ENCODE assay signal across 10 cellular contexts in genomic region chr14:34692898-34693227, GRCh38. TPM values are rescaled to one million over a fixed set of nuclear protein-coding genes. Genes with fewer than 3 reads are reported as not detected.
A peak's percentile ranks its signal among the peaks of the same experiment; 100 is the strongest.
DNase-seq lines count a peak whose midpoint lies in the region; ATAC-seq and TF ChIP-seq lines count a peak whose summit lies in the region.
"Had no signal": no experiment of that assay in that cellular context is flagged by ENCODE, and none has a peak within 500 bp of the region (broad histone marks: within the 10 kb centered on the region; RNA-seq: fewer than 3 reads in every experiment).

No MANE protein-coding gene starts in this region.

- H3K27ac Mint-ChIP-seq in CD4-positive, alpha-beta memory T cell, result peak overlapping the region in 3 of 7 donors; percentile 2 to 66 (median 44)
- H3K27ac Mint-ChIP-seq in T-helper 17 cell, result no peak overlapping the region

- no peaks in the 10 kb centered on the region for H3K9me3 Mint-ChIP-seq in CD4-positive, alpha-beta memory T cell

- H3K27ac ChIP-seq in CD4-positive, alpha-beta memory T cell (ENCODE audit: low read depth, low read length), result no peak overlapping the region
- no peak overlapping the region for H3K27ac ChIP-seq in prostate gland

- no peak overlapping the region for H3K4me3 ChIP-seq in CD4-positive, alpha-beta memory T cell (ENCODE audit: low read length in 2 of 2)
- H3K4me3 ChIP-seq in fibroblast of the aortic adventitia (ENCODE audit: low read depth, low read length) (peak overlapping the region; percentile 36), prostate gland (peak overlapping the region; percentile 12 to 18)

- WGBS in prostate gland, result 69% methylated on average over 2 of the region's 2 CpGs

- H3K36me3 Mint-ChIP-seq in CD4-positive, alpha-beta memory T cell, result no peaks in the 10 kb centered on the region
- H3K36me3 Mint-ChIP-seq in T-helper 17 cell (ENCODE audit: low read depth), result no peaks in the 10 kb centered on the region

- CTCF ChIA-PET in CD4-positive, alpha-beta memory T cell (lab: Charles Lee; ENCODE audit: partially characterized antibody), result interaction anchor here (1.1 to 4.0 kb wide), 2 partner anchors 11 to 20 kb away, joined by 3 to 17 read pairs; no protein-coding TSS in a partner anchor

- intact Hi-C loops in CD4-positive, alpha-beta memory T cell (cut with micrococcal nuclease), result no loop called here
- intact Hi-C loops in prostate gland (cut with DNase I), result loop anchor here (10.0 kb wide), 2 partner anchors 58 to 432 kb away; partner anchors contain the start of genes PPP2R3C, PRORP and SNX6

- POLR2A ChIA-PET in CD4-positive, alpha-beta memory T cell (lab: Charles Lee; ENCODE audit: partially characterized antibody), result no interaction called here

- H3K4me1 Mint-ChIP-seq in CD4-positive, alpha-beta memory T cell, result peaks cover 6 to 15% (median 8%) of the 10 kb centered on the region in 4 donors
- peaks cover 9% of the 10 kb centered on the region for H3K4me1 Mint-ChIP-seq in T-helper 17 cell

- no peaks in the 10 kb centered on the region for H3K27me3 Mint-ChIP-seq in CD4-positive, alpha-beta memory T cell
- no peaks in the 10 kb centered on the region for H3K27me3 Mint-ChIP-seq in T-helper 17 cell

- TF ChIP-seq CTCF in fibroblast of the aortic adventitia (IDR thresholded peaks at IDR 0.05; ENCODE audit: insufficient read depth, low read length) (no peak), prostate gland (IDR thresholded peaks at IDR 0.05) (no peak)

- H3K27me3 ChIP-seq in CD4-positive, alpha-beta memory T cell (ENCODE audit: insufficient read depth, low read length), result no peaks in the 10 kb centered on the region
- H3K27me3 ChIP-seq in prostate gland (replicated peaks; ENCODE audit: insufficient read depth), result no peaks in the 10 kb centered on the region

- H3K9me3 ChIP-seq in CD4-positive, alpha-beta memory T cell (ENCODE audit: control insufficient read depth in 1 of 2, low read length in 2 of 2), result no peaks in the 10 kb centered on the region
- H3K9me3 ChIP-seq in T-helper 17 cell (ENCODE audit: control insufficient read depth, low read length, poor library complexity, severe bottlenecking), result no peaks in the 10 kb centered on the region
- no peaks in the 10 kb centered on the region for H3K9me3 ChIP-seq in prostate gland

- no peak for ATAC-seq in T-helper 17 cell

- peaks cover 7% of the 10 kb centered on the region for H3K4me1 ChIP-seq in CD4-positive, alpha-beta memory T cell (ENCODE audit: insufficient read depth, low read length)
- no peaks in the 10 kb centered on the region for H3K4me1 ChIP-seq in prostate gland (replicated peaks)

- DNase-seq in CD4-positive, alpha-beta memory T cell, result no peak
- DNase-seq in T-helper 17 cell (no peak), fibroblast of the aortic adventitia (ENCODE audit: low read depth) (no peak), prostate gland (ENCODE audit: low spot score) (no peak), medulla oblongata (ENCODE audit: extremely low spot score) (no peak), NCI-H226 (no peak), NOMO-1 treated with dmso at 0.1 percent for 144 hours (lab: John Stamatoyannopoulos, UW; ENCODE audit: unreplicated experiment) (no peak)
- DNase-seq in stimulated activated CD4-positive, alpha-beta T cell treated with anti-CD3 and anti-CD28 coated beads, Interleukin-15, amount 100 ng/mL, for 24 hours, result no peak
- DNase-seq: activated effector memory CD4-positive, alpha-beta T cell treated with Interleukin-2 at 50 U/mL for 16 hours; NCI-H526 had no signal

- H3K4me3 Mint-ChIP-seq in CD4-positive, alpha-beta memory T cell, result peak overlapping the region in 6 of 8 donors; percentile 13 to 81 (median 42)
- H3K4me3 Mint-ChIP-seq in T-helper 17 cell, result peak overlapping the region; percentile 75

- H3K36me3 ChIP-seq in CD4-positive, alpha-beta memory T cell (ENCODE audit: insufficient read depth, low read length), result no peaks in the 10 kb centered on the region
- H3K36me3 ChIP-seq in prostate gland, result no peaks in the 10 kb centered on the region

- TF ChIP-seq POLR2A in prostate gland (IDR thresholded peaks at IDR 0.05), result no peak

RNA-seq across cellular contexts. Expression of gene CFL2, which starts 21.5 kb away (rescaled TPM):
- 10 to 100 TPM; 12.3 to 12.6 TPM for total RNA-seq in CD4-positive, alpha-beta memory T cell
- 10 to 100 TPM; 10.4 to 14.2 TPM for polyA plus RNA-seq in CD4-positive, alpha-beta memory T cell
- total RNA-seq in T-helper 17 cell, result 10 to 100 TPM; 41.8 to 44.9 TPM
- total RNA-seq in fibroblast of the aortic adventitia (ENCODE audit: low replicate concordance), result 107 and 266 TPM in 2 replicates
- total RNA-seq in prostate gland, result 10 to 100 TPM; 46.3 to 79.2 TPM

Comparison
In these comparisons a context has a peak if more than half of its experiments do, and no peak if none do; other contexts are left out.
1. H3K4me3 ChIP-seq: peak in fibroblast of the aortic adventitia (single experiment) and prostate gland (2 of 2); none in CD4-positive, alpha-beta memory T cell (0 of 2).